In genomic region chr17:81636505-81637288, GRCh38 we compare ENCODE assay signal across 8 cellular contexts.
DNase-seq lines count a peak whose midpoint lies in the region; TF ChIP-seq lines count a peak whose summit lies in the region.

TSS of gene NPLOC4 (minus strand) at chr17:81637112. CDS start at chr17:81636930, 182 bp downstream.
TSS of gene TSPAN10 (plus strand) at chr17:81637196. CDS start at chr17:81642413, 5,217 bp downstream.

- peaks cover 4% of the 10 kb centered on the region; the same call in 1 of the 2 replicates for H3K4me1 ChIP-seq in HUES6 (ENCODE audit: control insufficient read depth, insufficient read depth, low read length)
- H3K4me1 ChIP-seq in OCI-LY3 (ENCODE audit: low read length): peaks cover 7% of the 10 kb centered on the region
- H3K4me1 ChIP-seq in mucosa of rectum (ENCODE audit: control insufficient read depth in 2 of 2, insufficient read depth in 2 of 2, low read length in 2 of 2): peaks cover 10 to 11% of the 10 kb centered on the region in 2 donors

- H3K4me2 ChIP-seq in OCI-LY3 (ENCODE audit: low read length): peak within 1 kb of the TSS; percentile 99

- peaks cover 13% of the 10 kb centered on the region for H4K20me1 ChIP-seq in OCI-LY3 (ENCODE audit: insufficient read depth, low read length)

- H3K27ac ChIP-seq in HUES6 (ENCODE audit: low read depth, low read length) (peak within 1 kb of the TSS; percentile 82; the same call in 1 of the 2 replicates), OCI-LY3 (ENCODE audit: low read length) (peak within 1 kb of the TSS; percentile 39), mucosa of rectum (ENCODE audit: low read depth in 2 of 2, low read length in 2 of 2) (peak within 1 kb of the TSS; percentile 82 to 83)

- peaks cover 10% of the 10 kb centered on the region for H3K36me3 ChIP-seq in HUES6 (ENCODE audit: control insufficient read depth, insufficient read depth, low read length)
- peaks cover 12% of the 10 kb centered on the region for H3K36me3 ChIP-seq in OCI-LY3 (replicated peaks; ENCODE audit: low read depth, low read length)
- H3K36me3 ChIP-seq in mucosa of rectum (ENCODE audit: control insufficient read depth in 2 of 2, insufficient read depth in 2 of 2, low read length in 2 of 2): peaks cover 0 to 4% of the 10 kb centered on the region in 2 donors

- H2AFZ ChIP-seq in OCI-LY3 (ENCODE audit: low read depth, low read length): peak within 1 kb of the TSS; percentile 86

- H3K9ac ChIP-seq in HUES6 (ENCODE audit: low read length) (peak within 1 kb of the TSS; percentile 91), OCI-LY3 (ENCODE audit: low read length) (peak within 1 kb of the TSS; percentile 95), mucosa of rectum (ENCODE audit: low read depth in 1 of 2, low read length in 2 of 2) (peak within 1 kb of the TSS; percentile 76 to 84)

- H3K27me3 ChIP-seq in HUES6 (ENCODE audit: control insufficient read depth, insufficient read depth, low read length) (no peaks in the 10 kb centered on the region), OCI-LY3 (ENCODE audit: low read depth, low read length) (no peaks in the 10 kb centered on the region), mucosa of rectum (ENCODE audit: control insufficient read depth in 2 of 2, insufficient read depth in 2 of 2, low read length in 2 of 2) (no peaks in the 10 kb centered on the region)

- DNase-seq in CMK (ENCODE audit: low read depth): peak; percentile 78
- DNase-seq in GM20000 (ENCODE audit: low spot score): peak; percentile 99
- DNase-seq in activated T-cell treated with anti-CD3 and anti-CD28 coated beads for 48 hours (ENCODE audit: low read depth): peak; percentile 90
- DNase-seq in erythroblast (lab: John Stamatoyannopoulos, UW): peak; percentile 88 to 92
- peak; percentile 65 to 68 for DNase-seq in stimulated activated CD8-positive, alpha-beta memory T cell treated with anti-CD3 and anti-CD28 coated beads, Interleukin-4, amount 100 ng/mL, for 4 hours (ENCODE audit: low read depth in 2 of 2, low spot score in 1 of 2)

- H3K9me3 ChIP-seq in HUES6 (ENCODE audit: control insufficient read depth, insufficient read depth, low read depth, low read length) (no peaks in the 10 kb centered on the region), OCI-LY3 (ENCODE audit: insufficient read depth, low read length) (no peaks in the 10 kb centered on the region), mucosa of rectum (ENCODE audit: control insufficient read depth in 2 of 2, low read length in 2 of 2) (no peaks in the 10 kb centered on the region)

- peaks cover 52% of the 10 kb centered on the region for H3K79me2 ChIP-seq in OCI-LY3 (ENCODE audit: low read length)

- H3K4me3 ChIP-seq in HUES6 (ENCODE audit: low read depth, low read length) (peak within 1 kb of the TSS; percentile 96), OCI-LY3 (ENCODE audit: low read length) (peak within 1 kb of the TSS; percentile 100), mucosa of rectum (ENCODE audit: low read length in 2 of 2) (peak within 1 kb of the TSS; percentile 80 to 96)

- TF ChIP-seq CTCF in GM20000 (IDR thresholded peaks at IDR 0.05; ENCODE audit: extremely low read depth, missing control alignments) (no peak), OCI-LY3 (IDR thresholded peaks at IDR 0.05; ENCODE audit: low read depth, low read length) (no peak)

- peak; percentile 82 for TF ChIP-seq POLR2A in erythroblast (IDR thresholded peaks at IDR 0.05; ENCODE audit: low read length)

Comparison
In these comparisons a context has a peak if more than half of its experiments do, and no peak if none do; other contexts are left out.
1. Peak in every context shown above with its lines: DNase-seq, H3K4me3 ChIP-seq and H3K27ac ChIP-seq.